Comparison of ENCODE assay signal across 16 cellular contexts in the genomic region with DNA sequence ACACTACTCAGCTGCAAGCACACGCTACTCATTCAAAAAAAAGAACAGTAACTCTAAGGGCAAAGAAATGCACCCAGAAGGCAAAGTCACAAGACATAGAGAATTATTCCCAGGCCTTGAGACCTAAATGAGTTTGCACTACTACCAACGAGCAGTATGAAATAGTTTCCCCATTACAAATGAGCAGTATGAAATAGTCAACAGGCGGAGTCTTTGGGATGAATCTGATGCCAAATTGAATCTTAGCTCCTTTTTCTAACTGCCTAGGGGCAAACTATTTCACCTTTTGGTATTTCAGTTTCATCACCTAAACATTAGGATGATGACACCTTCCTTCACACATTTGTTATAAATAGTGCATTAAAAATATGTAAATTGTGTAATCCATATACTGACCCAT.
"Had no signal": no experiment of that assay in that cellular context is flagged by ENCODE, and none has a peak within 500 bp of the region (broad histone marks: within the 10 kb centered on the region; RNA-seq: fewer than 3 reads in every experiment).

No MANE protein-coding gene starts in this region.

- H3K9me3 ChIP-seq: ascending aorta, heart right ventricle, testis, uterus had no signal

- H3K27ac ChIP-seq: ascending aorta, coronary artery, heart right ventricle, uterus had no signal

- ATAC-seq: activated T-cell treated with anti-CD3 and anti-CD28 coated beads, Interleukin-2, amount 50 U/mL, for 72 hours; heart right ventricle; stimulated activated naive CD8-positive, alpha-beta T cell treated with anti-CD3 and anti-CD28 coated beads, Interleukin-15, amount 100 ng/mL, for 72 hours had no signal

- H3K36me3 ChIP-seq: ascending aorta, heart right ventricle, uterus had no signal

- H3K27me3 ChIP-seq: ascending aorta, heart right ventricle, testis, uterus had no signal

- H3K4me3 ChIP-seq: ascending aorta, coronary artery, heart right ventricle, testis, uterus had no signal

- H3K4me1 ChIP-seq: ascending aorta, heart right ventricle, testis, uterus had no signal

- DNase-seq: activated CD4-positive, alpha-beta memory T cell treated with anti-CD3 and anti-CD28 coated beads, Interleukin-2, amount 10 ng/mL, durations not matched to agents 7 days and 5 days; activated CD4-positive, alpha-beta T cell treated with anti-CD3 and anti-CD28 coated beads for 1 hour; activated T-cell treated with anti-CD3 and anti-CD28 coated beads, Interleukin-2, amount 50 U/mL, for 72 hours; caudate nucleus; effector CD4-positive, alpha-beta T cell; foreskin melanocyte; heart right ventricle; nephron progenitor cell; stimulated activated CD4-positive, alpha-beta T cell treated with anti-CD3 and anti-CD28 coated beads, Interleukin-15, amount 100 ng/mL, for 24 hours; stimulated activated CD4-positive, alpha-beta T cell treated with anti-CD3 and anti-CD28 coated beads, Interleukin-4, amount 100 ng/mL, for 24 hours; stimulated activated naive CD8-positive, alpha-beta T cell treated with anti-CD3 and anti-CD28 coated beads, Interleukin-15, amount 100 ng/mL, for 72 hours; T-helper 9 cell; testis; uterus had no signal
